Comparison of ENCODE assay signal across 8 cellular contexts in genomic region chr2:71332413-71332866, GRCh38. TPM values are rescaled to one million over a fixed set of nuclear protein-coding genes. Genes with fewer than 3 reads are reported as not detected.
DNase-seq lines count a peak whose midpoint lies in the region; ATAC-seq and TF ChIP-seq lines count a peak whose summit lies in the region.

No MANE protein-coding gene starts in this region.

- intact Hi-C loops in activated B cell treated with CpG ODN at 0.5 μM for 24 hours (cut with micrococcal nuclease) = loop anchor here (2.0 to 5.0 kb wide), 3 partner anchors 14 to 1900 kb away; partner anchors contain the start of genes CCT7, EXOC6B and PRADC1
- intact Hi-C loops in stomach (cut with DNase I; ENCODE audit: low total_unique reads) = no loop called here

- 0 to 3% (median 1%) methylated on average over 8 of the region's 8 CpGs for WGBS in stomach, 5 donors

- H3K9me3 Mint-ChIP-seq in activated B cell treated with CpG ODN at 0.5 μM for 24 hours = no peaks in the 10 kb centered on the region

- no peak for TF ChIP-seq POLR2A in stomach (IDR thresholded peaks at IDR 0.05)

- peaks cover 18% of the 10 kb centered on the region for H3K36me3 Mint-ChIP-seq in activated B cell treated with CpG ODN at 0.5 μM for 24 hours (ENCODE audit: low read depth)

- TF ChIP-seq CTCF in activated B cell treated with CpG ODN at 0.5 μM for 24 hours (IDR thresholded peaks at IDR 0.05) (no peak), stomach (IDR thresholded peaks at IDR 0.05) (no peak)

- ATAC-seq in activated B cell treated with CpG ODN at 0.5 μM for 24 hours (ENCODE audit: low read depth) (no peak), GM21390 (IDR thresholded peaks at IDR 0.05; ENCODE audit: unreplicated experiment) (no peak), GM18907 (IDR thresholded peaks at IDR 0.05; ENCODE audit: unreplicated experiment) (no peak), GM21825 (IDR thresholded peaks at IDR 0.05; ENCODE audit: unreplicated experiment) (no peak)

- H3K4me3 ChIP-seq in iPS-15b (ENCODE audit: low read depth, low read length) = peak overlapping the region; percentile 98
- H3K4me3 ChIP-seq in stomach = peak overlapping the region; percentile 80 to 98 (median 86)

- POLR2A ChIA-PET in activated B cell treated with CpG ODN at 0.5 μM for 24 hours (lab: Charles Lee) = interaction anchor here (0.6 to 2.2 kb wide), 10 partner anchors 12 to 1142 kb away, joined by 3 to 27 read pairs (median 5); partner anchors contain the start of genes C2orf42, MCEE, MPHOSPH10 and NAGK

- peak overlapping the region; percentile 91 to 99 (median 97) for H3K27ac ChIP-seq in stomach

- no peaks in the 10 kb centered on the region for H3K27me3 Mint-ChIP-seq in activated B cell treated with CpG ODN at 0.5 μM for 24 hours

- peak overlapping the region; percentile 100 for H3K4me3 Mint-ChIP-seq in activated B cell treated with CpG ODN at 0.5 μM for 24 hours

- H3K27ac Mint-ChIP-seq in activated B cell treated with CpG ODN at 0.5 μM for 24 hours = peak overlapping the region; percentile 100

- DNase-seq in SIG-M5 treated with dmso at 0.1 percent for 504 hours (lab: John Stamatoyannopoulos, UW; ENCODE audit: unreplicated experiment) (peak; percentile 57), SIG-M5 (lab: John Stamatoyannopoulos, UW) (no peak), activated B cell treated with CpG ODN at 0.5 μM for 24 hours (no peak), stomach (no peak)

- H3K4me1 ChIP-seq in iPS-15b (ENCODE audit: control insufficient read depth, insufficient read depth, low read length) = peaks cover 3% of the 10 kb centered on the region
- H3K4me1 ChIP-seq in stomach = peaks cover 25 to 55% (median 40%) of the 10 kb centered on the region in 4 donors

- no peaks in the 10 kb centered on the region for H3K27me3 ChIP-seq in iPS-15b (ENCODE audit: control insufficient read depth, insufficient read depth, low read length)
- H3K27me3 ChIP-seq in stomach = no peaks in the 10 kb centered on the region

- H3K4me1 Mint-ChIP-seq in activated B cell treated with CpG ODN at 0.5 μM for 24 hours = peaks cover 48% of the 10 kb centered on the region

- no peaks in the 10 kb centered on the region for H3K9me3 ChIP-seq in iPS-15b (ENCODE audit: control insufficient read depth, insufficient read depth, low read length)
- H3K9me3 ChIP-seq in stomach = no peaks in the 10 kb centered on the region

- CTCF ChIA-PET in activated B cell treated with CpG ODN at 0.5 μM for 24 hours (lab: Charles Lee) = interaction anchor here (1.0 to 2.0 kb wide), 2 partner anchors 33 to 262 kb away, joined by 4 to 9 read pairs; no protein-coding TSS in a partner anchor

- H3K36me3 ChIP-seq in iPS-15b (ENCODE audit: control insufficient read depth, insufficient read depth, low read length) (no peaks in the 10 kb centered on the region), stomach (peaks cover 0 to 3% (median 0%) of the 10 kb centered on the region in 4 donors)

- peak overlapping the region; percentile 98 for H3K9ac ChIP-seq in iPS-15b (ENCODE audit: low read depth, low read length)

- no peak for TF ChIP-seq EP300 in stomach (IDR thresholded peaks at IDR 0.05)

RNA-seq across cellular contexts. Expression of gene ZNF638, which starts 0.9 kb away (rescaled TPM):
- total RNA-seq in activated B cell treated with CpG ODN at 0.5 μM for 24 hours (125 and 152 TPM in 2 replicates), stomach (100 to 1,000 TPM in 4 of 5 donors, 10 to 100 TPM in 1; 92.4 to 411 (median 224) TPM)
- 10 to 100 TPM; 55.2 to 94.8 (median 59.6) TPM for polyA plus RNA-seq in stomach
